In the genomic region with DNA sequence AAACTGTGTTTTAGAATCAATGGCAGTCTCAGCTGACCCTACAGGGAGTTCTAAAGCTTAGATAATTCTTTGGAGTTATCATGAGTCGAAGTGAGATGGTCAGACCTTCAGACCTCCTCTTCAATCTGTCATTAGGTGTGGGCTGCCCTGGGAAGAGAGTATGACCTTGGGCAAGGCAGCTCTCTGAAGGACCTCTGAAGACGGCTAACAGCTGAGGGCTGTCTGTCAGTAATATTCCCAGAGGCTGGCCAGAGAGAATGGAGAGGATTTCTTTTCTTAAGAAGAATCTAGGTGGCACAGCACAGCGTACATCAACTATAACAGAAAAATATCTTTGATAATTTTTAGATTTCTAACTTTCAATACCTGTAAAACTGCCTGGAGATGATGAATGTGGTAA, we compare ENCODE assay signal across 2 cellular contexts.
TF ChIP-seq lines count a peak whose summit lies in the region.

No MANE protein-coding gene starts in this region.

TF ChIP-seq in SK-N-SH, 30 proteins besides CTCF, POLR2A, EP300 and RAD21 (continued from another document):
- no peak for TF ChIP-seq REST (IDR thresholded peaks at IDR 0.05; ENCODE audit: low read depth, low read length)
- TF ChIP-seq FOXM1 (IDR thresholded peaks at IDR 0.05; ENCODE audit: low read depth), result no peak
- no peak for TF ChIP-seq PBX3 (IDR thresholded peaks at IDR 0.05)
- TF ChIP-seq NRF1 (IDR thresholded peaks at IDR 0.05; ENCODE audit: low read depth, low read length), result no peak
- TF ChIP-seq TEAD4 (IDR thresholded peaks at IDR 0.05; ENCODE audit: borderline replicate concordance, insufficient read depth), result no peak
- no peak for TF ChIP-seq MEF2A (IDR thresholded peaks at IDR 0.05; ENCODE audit: borderline replicate concordance, low read depth)
- TF ChIP-seq, protein P1, sequence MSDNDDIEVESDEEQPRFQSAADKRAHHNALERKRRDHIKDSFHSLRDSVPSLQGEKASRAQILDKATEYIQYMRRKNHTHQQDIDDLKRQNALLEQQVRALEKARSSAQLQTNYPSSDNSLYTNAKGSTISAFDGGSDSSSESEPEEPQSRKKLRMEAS (IDR thresholded peaks at IDR 0.05; ENCODE audit: low read depth), result no peak
- no peak for TF ChIP-seq IRF3 (IDR thresholded peaks at IDR 0.05; ENCODE audit: low read depth, low read length)

TF ChIP-seq in SK-N-SH treated with all-trans-retinoic acid at 6 μM for 48 hours, 23 proteins besides CTCF, POLR2A, EP300 and RAD21 (continued from another document):
- no peak for TF ChIP-seq ZFP3 (CRISPR knock-in tag; IDR thresholded peaks at IDR 0.05)
- no peak for TF ChIP-seq RARB (CRISPR knock-in tag; IDR thresholded peaks at IDR 0.05)
- no peak for TF ChIP-seq ZC3H10 (CRISPR knock-in tag; IDR thresholded peaks at IDR 0.05)
- TF ChIP-seq ARNTL (CRISPR knock-in tag; IDR thresholded peaks at IDR 0.05; ENCODE audit: borderline replicate concordance, low read depth), result no peak
- no peak for TF ChIP-seq ZNF565 (CRISPR knock-in tag; conservative IDR thresholded peaks at IDR 0.05; ENCODE audit: low read depth)
- TF ChIP-seq SNAI2 (CRISPR knock-in tag; IDR thresholded peaks at IDR 0.05), result no peak
- TF ChIP-seq GLIS3 (CRISPR knock-in tag; IDR thresholded peaks at IDR 0.05), result no peak
- no peak for TF ChIP-seq BACH2 (CRISPR knock-in tag; IDR thresholded peaks at IDR 0.05; ENCODE audit: borderline replicate concordance)
- TF ChIP-seq PPARA (CRISPR knock-in tag; IDR thresholded peaks at IDR 0.05; ENCODE audit: borderline replicate concordance), result no peak
- TF ChIP-seq, protein P2, sequence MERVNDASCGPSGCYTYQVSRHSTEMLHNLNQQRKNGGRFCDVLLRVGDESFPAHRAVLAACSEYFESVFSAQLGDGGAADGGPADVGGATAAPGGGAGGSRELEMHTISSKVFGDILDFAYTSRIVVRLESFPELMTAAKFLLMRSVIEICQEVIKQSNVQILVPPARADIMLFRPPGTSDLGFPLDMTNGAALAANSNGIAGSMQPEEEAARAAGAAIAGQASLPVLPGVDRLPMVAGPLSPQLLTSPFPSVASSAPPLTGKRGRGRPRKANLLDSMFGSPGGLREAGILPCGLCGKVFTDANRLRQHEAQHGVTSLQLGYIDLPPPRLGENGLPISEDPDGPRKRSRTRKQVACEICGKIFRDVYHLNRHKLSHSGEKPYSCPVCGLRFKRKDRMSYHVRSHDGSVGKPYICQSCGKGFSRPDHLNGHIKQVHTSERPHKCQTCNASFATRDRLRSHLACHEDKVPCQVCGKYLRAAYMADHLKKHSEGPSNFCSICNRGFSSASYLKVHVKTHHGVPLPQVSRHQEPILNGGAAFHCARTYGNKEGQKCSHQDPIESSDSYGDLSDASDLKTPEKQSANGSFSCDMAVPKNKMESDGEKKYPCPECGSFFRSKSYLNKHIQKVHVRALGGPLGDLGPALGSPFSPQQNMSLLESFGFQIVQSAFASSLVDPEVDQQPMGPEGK (CRISPR knock-in tag; IDR thresholded peaks at IDR 0.05; ENCODE audit: borderline replicate concordance), result no peak
